ENCODE assay signal across 20 cellular contexts in the genomic region with DNA sequence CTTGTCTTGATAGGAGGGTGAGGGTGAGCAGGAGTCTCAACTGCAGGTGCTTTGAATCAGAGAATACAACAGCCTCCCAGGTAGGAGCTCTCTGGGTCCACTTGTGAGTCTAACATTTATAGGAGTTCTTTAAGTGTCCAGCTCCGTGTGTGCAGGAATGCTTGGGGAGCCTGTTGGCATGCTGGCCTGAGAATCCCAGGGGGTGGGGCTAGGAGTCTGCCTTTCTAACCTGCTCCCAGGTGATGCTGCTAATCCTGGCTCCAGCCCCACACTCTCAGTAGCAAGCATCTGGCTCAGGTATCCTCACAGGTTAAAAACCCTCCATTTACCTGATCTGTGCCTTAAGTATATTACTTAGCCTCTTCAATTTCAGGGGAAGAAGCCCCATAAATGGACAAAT.
DNase-seq lines count a peak whose midpoint lies in the region; ATAC-seq and TF ChIP-seq lines count a peak whose summit lies in the region.
"Had no signal": no experiment of that assay in that cellular context is flagged by ENCODE, and none has a peak within 500 bp of the region (broad histone marks: within the 10 kb centered on the region; RNA-seq: fewer than 3 reads in every experiment).

No MANE protein-coding gene starts in this region.

- H3K79me2 ChIP-seq in GM23338 (replicated peaks; ENCODE audit: insufficient read depth) (no peaks in the 10 kb centered on the region), Loucy (ENCODE audit: insufficient read depth, low read length) (no peaks in the 10 kb centered on the region)

- H3K27ac Mint-ChIP-seq in GM23338 (no peak overlapping the region), nephron progenitor cell (no peak overlapping the region)
- H3K27ac Mint-ChIP-seq: B cell; CD4-positive, alpha-beta T cell; CD8-positive, alpha-beta T cell had no signal

- H3K9me2 ChIP-seq in GM23338 (ENCODE audit: insufficient read depth) (no peaks in the 10 kb centered on the region), Loucy (replicated peaks; ENCODE audit: low read depth, low read length) (no peaks in the 10 kb centered on the region)

- H3K36me3 ChIP-seq in GM23338 (ENCODE audit: insufficient read depth) (no peaks in the 10 kb centered on the region), Loucy (ENCODE audit: insufficient read depth, low read length) (no peaks in the 10 kb centered on the region), left lung (no peaks in the 10 kb centered on the region)
- H3K36me3 ChIP-seq: BLaER1 treated with 17β-estradiol and CSF1 and Interleukin-3, amounts not matched to agents 10 nM and 100 nM had no signal

- H3K9me3 Mint-ChIP-seq in GM23338 (no peaks in the 10 kb centered on the region), nephron progenitor cell (no peaks in the 10 kb centered on the region)
- no peaks in the 10 kb centered on the region for H3K9me3 Mint-ChIP-seq in activated T-cell treated with anti-CD3 and anti-CD28 coated beads, Interleukin-2, amount 50 U/mL, for 4 hours
- H3K9me3 Mint-ChIP-seq: CD4-positive, alpha-beta T cell; CD8-positive, alpha-beta T cell had no signal

- peak; percentile 37 for DNase-seq in NCI-H146 (lab: John Stamatoyannopoulos, UW)
- DNase-seq in NCI-H146 treated with DMSO at 0.1 percent for 48 hours (lab: John Stamatoyannopoulos, UW; ENCODE audit: unreplicated experiment), result no peak
- no peak for DNase-seq in GM23338 (ENCODE audit: low spot score)
- DNase-seq in left lung, result no peak
- DNase-seq in nephron progenitor cell, result no peak
- no peak for DNase-seq in HK-2 (ENCODE audit: unreplicated experiment)
- DNase-seq in activated T-cell treated with anti-CD3 and anti-CD28 coated beads, Interleukin-2, amount 50 U/mL, for 4 hours, result no peak
- DNase-seq: AML-193; Caco-2; Calu3; CD4-positive, alpha-beta T cell; CD8-positive, alpha-beta T cell; DMS79 treated with DMSO at 0.1 percent for 48 hours; GF-D8 had no signal

- no peaks in the 10 kb centered on the region for H4K20me1 ChIP-seq in GM23338 (replicated peaks; ENCODE audit: insufficient read depth)
- H4K20me1 ChIP-seq in Loucy (ENCODE audit: insufficient read depth, low read length, poor library complexity, severe bottlenecking), result no peaks in the 10 kb centered on the region
- H4K20me1 ChIP-seq: BLaER1 treated with 17β-estradiol and CSF1 and Interleukin-3, amounts not matched to agents 10 nM and 100 nM had no signal

- H3F3A ChIP-seq in GM23338 (replicated peaks; ENCODE audit: low read depth), result no peaks in the 10 kb centered on the region
- no peaks in the 10 kb centered on the region for H3F3A ChIP-seq in Loucy (ENCODE audit: low read depth)

- no peaks in the 10 kb centered on the region for H3K27me3 Mint-ChIP-seq in GM23338 (ENCODE audit: insufficient read depth, low read depth, poor library complexity)
- no peaks in the 10 kb centered on the region for H3K27me3 Mint-ChIP-seq in nephron progenitor cell (ENCODE audit: low read depth, poor library complexity)
- H3K27me3 Mint-ChIP-seq in activated T-cell treated with anti-CD3 and anti-CD28 coated beads, Interleukin-2, amount 50 U/mL, for 4 hours (ENCODE audit: low read depth), result peaks cover 7% of the 10 kb centered on the region
- H3K27me3 Mint-ChIP-seq: CD4-positive, alpha-beta T cell had no signal

- H3K9ac ChIP-seq in Loucy (ENCODE audit: low read depth, low read length, poor library complexity, severe bottlenecking), result no peak overlapping the region
- H3K9ac ChIP-seq: BLaER1 treated with 17β-estradiol and CSF1 and Interleukin-3, amounts not matched to agents 10 nM and 100 nM had no signal

- H3K9me3 ChIP-seq in Loucy (ENCODE audit: insufficient read depth, low read depth, low read length) (no peaks in the 10 kb centered on the region), left lung (no peaks in the 10 kb centered on the region)
- H3K9me3 ChIP-seq: A549; BLaER1 treated with 17β-estradiol and CSF1 and Interleukin-3, amounts not matched to agents 10 nM and 100 nM; Caco-2 had no signal

- no peaks in the 10 kb centered on the region for H3K27me3 ChIP-seq in GM23338 (ENCODE audit: insufficient read depth)
- H3K27me3 ChIP-seq in Loucy (ENCODE audit: insufficient read depth, low read length, poor library complexity, severe bottlenecking), result no peaks in the 10 kb centered on the region
- no peaks in the 10 kb centered on the region for H3K27me3 ChIP-seq in left lung
- H3K27me3 ChIP-seq: BLaER1 treated with 17β-estradiol and CSF1 and Interleukin-3, amounts not matched to agents 10 nM and 100 nM had no signal

- no peak for TF ChIP-seq CTCF in GM23338 (conservative IDR thresholded peaks at IDR 0.05; ENCODE audit: low read depth in 2 of 2)
- no peak for TF ChIP-seq CTCF in Loucy (conservative IDR thresholded peaks at IDR 0.05; ENCODE audit: low read length)
- TF ChIP-seq CTCF in left lung (IDR thresholded peaks at IDR 0.05), result no peak
- no peak for TF ChIP-seq CTCF in nephron progenitor cell (IDR thresholded peaks at IDR 0.05)

- no peaks in the 10 kb centered on the region for H3K36me3 Mint-ChIP-seq in GM23338 (ENCODE audit: low read depth)
- H3K36me3 Mint-ChIP-seq in nephron progenitor cell (ENCODE audit: low read depth), result no peaks in the 10 kb centered on the region
- no peaks in the 10 kb centered on the region for H3K36me3 Mint-ChIP-seq in activated T-cell treated with anti-CD3 and anti-CD28 coated beads, Interleukin-2, amount 50 U/mL, for 4 hours (ENCODE audit: insufficient read depth)
- H3K36me3 Mint-ChIP-seq: CD8-positive, alpha-beta T cell had no signal

- intact Hi-C loops in left lung (cut with DNase I), result no loop called here

- H3K4me2 ChIP-seq in GM23338 (no peak overlapping the region), Loucy (ENCODE audit: low read depth, low read length, poor library complexity, severe bottlenecking) (no peak overlapping the region)
- H3K4me2 ChIP-seq: A549; BLaER1 treated with 17β-estradiol and CSF1 and Interleukin-3, amounts not matched to agents 10 nM and 100 nM had no signal

- H3K27ac ChIP-seq in GM23338 (ENCODE audit: low read depth) (no peak overlapping the region), left lung (no peak overlapping the region)
- H3K27ac ChIP-seq: 22Rv1; A549; BLaER1 treated with 17β-estradiol and CSF1 and Interleukin-3, amounts not matched to agents 10 nM and 100 nM; C4-2B had no signal

- H2AFZ ChIP-seq in GM23338 (no peak overlapping the region), Loucy (ENCODE audit: low read length) (peak overlapping the region; percentile 34; the same call in 1 of the 2 replicates)

- H3K4me1 Mint-ChIP-seq in GM23338 (no peaks in the 10 kb centered on the region), nephron progenitor cell (no peaks in the 10 kb centered on the region)
- no peaks in the 10 kb centered on the region for H3K4me1 Mint-ChIP-seq in activated T-cell treated with anti-CD3 and anti-CD28 coated beads, Interleukin-2, amount 50 U/mL, for 4 hours (ENCODE audit: low read depth)
- H3K4me1 Mint-ChIP-seq: B cell had no signal

- ATAC-seq in GM23338 (peak; percentile 58; the same call in 2 of the 3 replicates), left lung (peak; percentile 48)
- no peak for ATAC-seq in activated T-cell treated with anti-CD3 and anti-CD28 coated beads, Interleukin-2, amount 50 U/mL, for 4 hours
- ATAC-seq: A549; CD8-positive, alpha-beta T cell had no signal

- H3K4me3 Mint-ChIP-seq in GM23338 (no peak overlapping the region), nephron progenitor cell (no peak overlapping the region)
- no peak overlapping the region for H3K4me3 Mint-ChIP-seq in activated T-cell treated with anti-CD3 and anti-CD28 coated beads, Interleukin-2, amount 50 U/mL, for 4 hours
- H3K4me3 Mint-ChIP-seq: B cell; CD4-positive, alpha-beta T cell; CD8-positive, alpha-beta T cell had no signal

- H3K4me1 ChIP-seq in GM23338 (ENCODE audit: insufficient read depth) (no peaks in the 10 kb centered on the region), Loucy (ENCODE audit: insufficient read depth, low read length, poor library complexity, severe bottlenecking) (no peaks in the 10 kb centered on the region), left lung (no peaks in the 10 kb centered on the region)
- H3K4me1 ChIP-seq: A549; BLaER1 treated with 17β-estradiol and CSF1 and Interleukin-3, amounts not matched to agents 10 nM and 100 nM; Caco-2 had no signal

- H3K4me3 ChIP-seq in GM23338, result no peak overlapping the region
- no peak overlapping the region for H3K4me3 ChIP-seq in Loucy (ENCODE audit: low read length, poor library complexity, severe bottlenecking)
- no peak overlapping the region for H3K4me3 ChIP-seq in left lung
- H3K4me3 ChIP-seq: A549; BLaER1 treated with 17β-estradiol and CSF1 and Interleukin-3, amounts not matched to agents 10 nM and 100 nM had no signal

TF ChIP-seq in GM23338, 12 proteins besides CTCF, POLR2A, EP300 and RAD21 (continues in another document):
- TF ChIP-seq ZNF114 (CRISPR knock-in tag; IDR thresholded peaks at IDR 0.05), result no peak

Comparison
In these comparisons a context has a peak if more than half of its experiments do, and no peak if none do; other contexts are left out.
1. ATAC-seq: peak in GM23338 (single experiment) and left lung (single experiment); none in activated T-cell treated with anti-CD3 and anti-CD28 coated beads, Interleukin-2, amount 50 U/mL, for 4 hours (0 of 2).